In the genomic region with DNA sequence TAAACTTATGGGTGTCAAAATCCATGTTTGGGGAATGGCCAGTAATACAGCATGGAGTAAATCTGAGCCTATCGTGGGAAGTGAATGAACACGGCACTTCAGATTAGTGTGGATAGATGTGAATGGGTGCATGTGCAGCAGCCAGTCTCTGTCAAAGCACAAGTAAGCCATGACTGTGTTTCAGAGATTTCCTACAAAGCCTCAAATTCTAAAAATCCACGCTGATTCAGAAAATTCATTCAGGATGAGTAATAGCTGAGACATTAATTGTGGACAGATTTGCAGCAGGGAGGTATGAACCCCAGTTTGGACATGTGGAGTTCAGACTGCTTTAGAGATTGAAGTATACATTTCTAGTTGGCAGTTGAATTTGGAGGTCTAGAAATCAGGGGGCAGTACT, we compare ENCODE assay signal across 13 cellular contexts.
DNase-seq lines count a peak whose midpoint lies in the region; ATAC-seq, FAIRE-seq and TF ChIP-seq lines count a peak whose summit lies in the region.
"Had no signal": no experiment of that assay in that cellular context is flagged by ENCODE, and none has a peak within 500 bp of the region (broad histone marks: within the 10 kb centered on the region; RNA-seq: fewer than 3 reads in every experiment).

No MANE protein-coding gene starts in this region.

- no peak for TF ChIP-seq POLR2A in H54 (IDR thresholded peaks at IDR 0.05; ENCODE audit: low read depth, low read length)

- no peak overlapping the region for H3K4me3 ChIP-seq in skeletal muscle cell (ENCODE audit: low read depth, low read length)

- no peak for ATAC-seq in GM21390 (IDR thresholded peaks at IDR 0.05; ENCODE audit: unreplicated experiment)
- ATAC-seq: stimulated activated naive CD8-positive, alpha-beta T cell treated with anti-CD3 and anti-CD28 coated beads, Interleukin-15, amount 100 ng/mL, for 72 hours had no signal

- peak; percentile 0 for DNase-seq in H54 (ENCODE audit: insufficient read length, low spot score)
- peak; percentile 89 for DNase-seq in amniotic epithelial cell (ENCODE audit: low read depth)
- peak; percentile 85 for DNase-seq in glomerular visceral epithelial cell (ENCODE audit: extremely low spot score)
- peak; percentile 64 for DNase-seq in skeletal muscle cell (ENCODE audit: low read depth)
- DNase-seq in T-helper 9 cell: no peak
- DNase-seq in CD1c-positive myeloid dendritic cell (ENCODE audit: extremely low spot score): no peak
- no peak for DNase-seq in GOT3 (lab: John Stamatoyannopoulos, UW)
- DNase-seq: activated CD4-positive, alpha-beta T cell treated with anti-CD3 and anti-CD28 coated beads, Interleukin-2, amount 10 ng/mL, durations not matched to agents 24 days and 14 days; activated naive CD4-positive, alpha-beta T cell treated with anti-CD3 and anti-CD28 coated beads, Interleukin-2, amount 10 ng/mL, durations not matched to agents 7 days and 5 days; NCI-H2107; SIG-M5; stimulated activated naive CD8-positive, alpha-beta T cell treated with anti-CD3 and anti-CD28 coated beads, Interleukin-15, amount 100 ng/mL, for 72 hours had no signal

- FAIRE-seq in H54 (lab: Jason Lieb, UNC): no peak

Comparison
In these comparisons a context has a peak if more than half of its experiments do, and no peak if none do; other contexts are left out.
1. DNase-seq: peak in H54 (single experiment), amniotic epithelial cell (single experiment), glomerular visceral epithelial cell (single experiment) and skeletal muscle cell (single experiment); none in T-helper 9 cell (single experiment), CD1c-positive myeloid dendritic cell (single experiment) and GOT3 (single experiment).